ENCODE assay signal across 13 cellular contexts in genomic region chr13:67001363-67001762, GRCh38.
"Had no signal": no experiment of that assay in that cellular context is flagged by ENCODE, and none has a peak within 500 bp of the region (broad histone marks: within the 10 kb centered on the region; RNA-seq: fewer than 3 reads in every experiment).

No MANE protein-coding gene starts in this region.

- H3K4me1 ChIP-seq: tibial nerve had no signal

- H3K36me3 ChIP-seq: neutrophil, tibial nerve had no signal

- DNase-seq: activated B cell treated with CpG ODN at 0.5 μM for 24 hours; activated CD4-positive, alpha-beta T cell treated with anti-CD3 and anti-CD28 coated beads for 48 hours; activated CD8-positive, alpha-beta memory T cell treated with anti-CD3 and anti-CD28 coated beads, Interleukin-2, amount 50 U/mL, for 4 hours; activated CD8-positive, alpha-beta T cell treated with anti-CD3 and anti-CD28 coated beads, Interleukin-2, amount 10 ng/mL, durations not matched to agents 7 days and 5 days; activated gamma-delta T cell; activated T-cell treated with anti-CD3 and anti-CD28 coated beads, Interleukin-2, amount 50 U/mL, for 48 hours; effector memory CD4-positive, alpha-beta T cell; foreskin melanocyte; immature natural killer cell; posterior cingulate gyrus had no signal

- H3K9me3 ChIP-seq: neutrophil, tibial nerve had no signal

- H3K27me3 ChIP-seq: neutrophil, tibial nerve had no signal

- H3K4me3 ChIP-seq: tibial nerve had no signal

- ATAC-seq: activated CD8-positive, alpha-beta T cell treated with anti-CD3 and anti-CD28 coated beads, Interleukin-2, amount 10 ng/mL, durations not matched to agents 7 days and 5 days; stimulated activated effector memory CD8-positive, alpha-beta T cell treated with anti-CD3 and anti-CD28 coated beads, Interleukin-12 subunit alpha, Interleukin-12 subunit beta, amount 100 ng/mL, for 72 hours had no signal

- H3K27ac ChIP-seq: neutrophil, tibial nerve had no signal
